Comparison of ENCODE assay signal across 7 cellular contexts in the genomic region with DNA sequence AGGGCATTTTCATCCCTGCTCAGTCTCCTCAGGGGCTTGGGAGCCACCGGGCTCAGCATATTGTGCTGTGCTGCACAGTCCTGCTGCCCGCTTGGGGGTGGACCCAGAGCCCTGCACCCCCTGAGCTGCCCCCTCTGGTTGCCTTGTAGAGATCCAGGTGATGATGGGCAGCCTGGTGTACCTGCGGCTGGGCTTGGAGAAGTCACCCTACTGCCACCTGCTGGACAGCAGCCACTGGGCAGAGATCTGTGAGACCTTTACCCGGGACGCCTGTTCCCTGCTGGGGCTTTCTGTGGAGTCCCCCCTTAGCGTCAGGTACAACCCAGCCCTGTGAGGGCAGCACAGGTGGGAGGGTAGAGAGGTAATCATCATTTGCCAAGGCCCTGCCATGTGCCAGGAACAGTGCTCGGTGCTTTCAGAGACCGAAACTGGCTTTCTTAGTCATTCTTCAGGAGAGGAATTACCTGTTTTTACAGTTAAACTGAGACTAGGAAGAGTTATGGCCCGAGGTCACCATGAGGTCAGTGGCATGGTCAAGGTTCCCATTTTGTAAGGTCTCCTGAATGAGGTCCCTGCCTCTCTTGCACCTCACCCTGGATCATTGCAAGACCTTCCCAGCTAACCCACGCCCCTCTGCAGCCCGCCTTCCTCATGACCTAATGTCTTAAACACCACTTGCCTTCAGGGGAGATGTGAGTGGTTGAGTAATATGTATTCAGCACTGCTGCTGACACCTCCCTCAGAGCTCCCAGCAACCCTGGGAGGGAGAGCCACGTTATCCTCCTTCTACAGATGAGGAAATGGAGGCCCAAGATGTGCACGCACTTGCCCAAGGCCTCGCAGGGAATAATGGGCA. TPM values are rescaled to one million over a fixed set of nuclear protein-coding genes. Genes with fewer than 3 reads are reported as not detected.
A peak's percentile ranks its signal among the peaks of the same experiment; 100 is the strongest.
DNase-seq lines count a peak whose midpoint lies in the region; ATAC-seq and TF ChIP-seq lines count a peak whose summit lies in the region.

No MANE protein-coding gene starts in this region.

- H3K4me1 Mint-ChIP-seq in activated CD8-positive, alpha-beta T cell treated with anti-CD3 and anti-CD28 coated beads, Interleukin-2, amount 10 ng/mL, durations not matched to agents 7 days and 5 days (ENCODE audit: low read depth) = peaks cover 25% of the 10 kb centered on the region
- H3K4me1 Mint-ChIP-seq in endothelial cell (ENCODE audit: unreplicated experiment) = peaks cover 15% of the 10 kb centered on the region
- no peaks in the 10 kb centered on the region for H3K4me1 Mint-ChIP-seq in neural progenitor cell

- peaks cover 12% of the 10 kb centered on the region for H4K20me1 ChIP-seq in neural progenitor cell (ENCODE audit: low read depth)

- H3F3A ChIP-seq in neural progenitor cell (ENCODE audit: low read depth) = peaks cover 10% of the 10 kb centered on the region

- H3K36me3 ChIP-seq in neural progenitor cell = no peaks in the 10 kb centered on the region
- H3K36me3 ChIP-seq in tibial nerve = peaks cover 0 to 100% (median 28%) of the 10 kb centered on the region in 3 donors

- H3K4me3 ChIP-seq in neural progenitor cell = no peak overlapping the region
- no peak overlapping the region for H3K4me3 ChIP-seq in tibial nerve

- H3K27me3 Mint-ChIP-seq in activated CD8-positive, alpha-beta T cell treated with anti-CD3 and anti-CD28 coated beads, Interleukin-2, amount 10 ng/mL, durations not matched to agents 7 days and 5 days (ENCODE audit: low read depth) = no peaks in the 10 kb centered on the region
- H3K27me3 Mint-ChIP-seq in endothelial cell (ENCODE audit: unreplicated experiment) (peaks cover 24% of the 10 kb centered on the region), neural progenitor cell (ENCODE audit: insufficient read depth, low read depth) (peaks cover 4% of the 10 kb centered on the region)

- TF ChIP-seq POLR2A in tibial nerve (IDR thresholded peaks at IDR 0.05) = no peak

- 57 to 73% methylated on average over 9 to 13 of the region's 14 CpGs for WGBS in tibial nerve, 2 donors

- H3K9me3 ChIP-seq in neural progenitor cell (ENCODE audit: low read depth) = no peaks in the 10 kb centered on the region
- H3K9me3 ChIP-seq in tibial nerve = no peaks in the 10 kb centered on the region

- no peak overlapping the region for H3K27ac ChIP-seq in neural progenitor cell
- no peak overlapping the region for H3K27ac ChIP-seq in tibial nerve

- TF ChIP-seq EP300 in tibial nerve (IDR thresholded peaks at IDR 0.05) = no peak

- DNase-seq in NCI-H526 (lab: John Stamatoyannopoulos, UW) (peak; percentile 21 to 73), endothelial cell (ENCODE audit: low spot score) (peak; percentile 72), neural progenitor cell (ENCODE audit: low spot score) (peak; percentile 81), tibial nerve (ENCODE audit: low spot score in 2 of 2) (peak in 1 of 2 donors; percentile 59)
- DNase-seq in activated CD8-positive, alpha-beta T cell treated with anti-CD3 and anti-CD28 coated beads, Interleukin-2, amount 10 ng/mL, durations not matched to agents 7 days and 5 days = peak; percentile 83

- no peak overlapping the region for H3K9ac ChIP-seq in neural progenitor cell

- ATAC-seq in HG02943 (IDR thresholded peaks at IDR 0.05; ENCODE audit: low read depth, unreplicated experiment) = peak; percentile 64
- ATAC-seq in activated CD8-positive, alpha-beta T cell treated with anti-CD3 and anti-CD28 coated beads, Interleukin-2, amount 10 ng/mL, durations not matched to agents 7 days and 5 days = peak; percentile 89

- H3K27me3 ChIP-seq in neural progenitor cell (no peaks in the 10 kb centered on the region), tibial nerve (no peaks in the 10 kb centered on the region)

- POLR2A ChIA-PET in activated CD8-positive, alpha-beta T cell treated with anti-CD3 and anti-CD28 coated beads, Interleukin-2, amount 10 ng/mL, durations not matched to agents 7 days and 5 days (lab: Charles Lee) = interaction anchor here (1.1 kb wide), 1 partner anchor 68 kb away, joined by 3 read pairs; no protein-coding TSS in a partner anchor

- H3K4me3 Mint-ChIP-seq in activated CD8-positive, alpha-beta T cell treated with anti-CD3 and anti-CD28 coated beads, Interleukin-2, amount 10 ng/mL, durations not matched to agents 7 days and 5 days = no peak overlapping the region
- H3K4me3 Mint-ChIP-seq in endothelial cell (ENCODE audit: unreplicated experiment) (peak overlapping the region; percentile 65), neural progenitor cell (no peak overlapping the region)

- no peak overlapping the region for H3K27ac Mint-ChIP-seq in activated CD8-positive, alpha-beta T cell treated with anti-CD3 and anti-CD28 coated beads, Interleukin-2, amount 10 ng/mL, durations not matched to agents 7 days and 5 days
- H3K27ac Mint-ChIP-seq in endothelial cell (ENCODE audit: unreplicated experiment) = no peak overlapping the region
- H3K27ac Mint-ChIP-seq in neural progenitor cell = no peak overlapping the region

- no peaks in the 10 kb centered on the region for H3K9me3 Mint-ChIP-seq in activated CD8-positive, alpha-beta T cell treated with anti-CD3 and anti-CD28 coated beads, Interleukin-2, amount 10 ng/mL, durations not matched to agents 7 days and 5 days (ENCODE audit: insufficient read depth)
- H3K9me3 Mint-ChIP-seq in endothelial cell (ENCODE audit: unreplicated experiment) = peaks cover 4% of the 10 kb centered on the region
- no peaks in the 10 kb centered on the region for H3K9me3 Mint-ChIP-seq in neural progenitor cell

- TF ChIP-seq CTCF in GM12872 (IDR thresholded peaks at IDR 0.05; ENCODE audit: insufficient read depth, low read depth, low read length) (peak; percentile 89), endothelial cell (IDR thresholded peaks at IDR 0.05; ENCODE audit: unreplicated experiment) (peak; percentile 52), neural progenitor cell (IDR thresholded peaks at IDR 0.05) (peak; percentile 89), tibial nerve (IDR thresholded peaks at IDR 0.05) (peak; percentile 34 to 66 (median 43))

- H3K4me1 ChIP-seq in neural progenitor cell (no peaks in the 10 kb centered on the region), tibial nerve (peaks cover 0 to 18% (median 0%) of the 10 kb centered on the region in 4 donors)

- H2AFZ ChIP-seq in neural progenitor cell (replicated peaks) = no peak overlapping the region

- no peaks in the 10 kb centered on the region for H3K79me2 ChIP-seq in neural progenitor cell (ENCODE audit: low read depth)

- CTCF ChIA-PET in activated CD8-positive, alpha-beta T cell treated with anti-CD3 and anti-CD28 coated beads, Interleukin-2, amount 10 ng/mL, durations not matched to agents 7 days and 5 days (lab: Charles Lee) = interaction anchor here (0.8 to 11.4 kb wide), 11 partner anchors 7 to 70 kb away, joined by 3 to 204 read pairs (median 4); a partner anchor contains a TSS

- no peak overlapping the region for H3K4me2 ChIP-seq in neural progenitor cell

- H3K36me3 Mint-ChIP-seq in activated CD8-positive, alpha-beta T cell treated with anti-CD3 and anti-CD28 coated beads, Interleukin-2, amount 10 ng/mL, durations not matched to agents 7 days and 5 days (ENCODE audit: low read depth) = peaks cover 27% of the 10 kb centered on the region
- H3K36me3 Mint-ChIP-seq in endothelial cell (ENCODE audit: low read depth, unreplicated experiment) (peaks cover 62% of the 10 kb centered on the region), neural progenitor cell (peaks cover 40% of the 10 kb centered on the region)

RNA-seq across cellular contexts. Expression of a gene that starts 7.5 kb away (rescaled TPM):
- total RNA-seq in activated CD8-positive, alpha-beta T cell treated with anti-CD3 and anti-CD28 coated beads, Interleukin-2, amount 10 ng/mL, durations not matched to agents 7 days and 5 days = 100 to 1,000 TPM; 176 to 184 TPM
- 84.7 TPM for total RNA-seq in endothelial cell (ENCODE audit: unreplicated experiment)
- total RNA-seq in neural progenitor cell (ENCODE audit: low replicate concordance) = 357 and 380 TPM in 2 replicates
- 100 to 1,000 TPM; 139 to 290 (median 159) TPM for total RNA-seq in tibial nerve

RNA-seq across cellular contexts. Expression of a gene that starts 15.4 kb away (rescaled TPM):
- total RNA-seq in activated CD8-positive, alpha-beta T cell treated with anti-CD3 and anti-CD28 coated beads, Interleukin-2, amount 10 ng/mL, durations not matched to agents 7 days and 5 days = 1 to 10 TPM; 3.8 to 6.0 TPM
- total RNA-seq in endothelial cell (ENCODE audit: unreplicated experiment) (70.4 TPM), neural progenitor cell (ENCODE audit: low replicate concordance) (25.3 and 25.5 TPM in 2 replicates), tibial nerve (10 to 100 TPM; 43.1 to 58.8 (median 53.0) TPM)

RNA-seq across cellular contexts. Expression of a gene that starts 32.9 kb away (rescaled TPM):
- 1 to 10 TPM; 5.9 to 6.1 TPM for total RNA-seq in activated CD8-positive, alpha-beta T cell treated with anti-CD3 and anti-CD28 coated beads, Interleukin-2, amount 10 ng/mL, durations not matched to agents 7 days and 5 days
- total RNA-seq in endothelial cell (ENCODE audit: unreplicated experiment) = 107 TPM
- 4.1 and 12.8 TPM in 2 replicates for total RNA-seq in neural progenitor cell (ENCODE audit: low replicate concordance)
- total RNA-seq in tibial nerve = 1 to 10 TPM in 1 of 4 donors, under 1 TPM in 3; 0.84 to 1.3 (median 0.94) TPM

RNA-seq across cellular contexts. Expression of a gene that starts 41.0 kb away (rescaled TPM):
- total RNA-seq in activated CD8-positive, alpha-beta T cell treated with anti-CD3 and anti-CD28 coated beads, Interleukin-2, amount 10 ng/mL, durations not matched to agents 7 days and 5 days = not detected
- total RNA-seq in endothelial cell (ENCODE audit: unreplicated experiment) (not detected), neural progenitor cell (ENCODE audit: low replicate concordance) (not detected in 2 replicates), tibial nerve (not detected)

RNA-seq across cellular contexts. Expression of a gene that starts 58.1 kb away (rescaled TPM):
- 100 to 1,000 TPM; 335 to 336 TPM for total RNA-seq in activated CD8-positive, alpha-beta T cell treated with anti-CD3 and anti-CD28 coated beads, Interleukin-2, amount 10 ng/mL, durations not matched to agents 7 days and 5 days
- total RNA-seq in endothelial cell (ENCODE audit: unreplicated experiment) = 162 TPM
- total RNA-seq in neural progenitor cell (ENCODE audit: low replicate concordance) = 186 and 195 TPM in 2 replicates
- 100 to 1,000 TPM in 3 of 4 donors, 10 to 100 TPM in 1; 92.0 to 135 (median 122) TPM for total RNA-seq in tibial nerve
